1 cellular context compared by ENCODE assay signal in the genomic region with DNA sequence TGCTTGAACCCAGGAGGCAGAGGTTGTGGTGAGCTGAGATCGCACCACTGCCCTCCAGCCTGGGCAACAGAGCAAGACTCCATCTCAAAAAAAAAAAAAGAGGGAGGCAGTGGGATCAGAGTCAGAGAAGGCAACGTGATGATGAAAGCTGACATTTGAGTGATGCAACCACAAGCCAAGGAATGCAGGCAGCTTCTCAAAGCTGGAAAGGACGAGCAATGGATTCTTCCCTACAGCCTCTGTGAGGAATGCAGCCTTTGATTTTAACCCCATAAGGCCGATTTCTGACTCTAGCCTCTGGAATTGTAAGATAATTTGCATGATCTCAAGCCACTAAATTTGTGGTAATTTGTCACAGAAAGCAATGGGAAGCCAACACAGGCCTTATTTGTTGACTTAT.
TF ChIP-seq lines count a peak whose summit lies in the region.

No MANE protein-coding gene starts in this region.

TF ChIP-seq in endothelial cell of umbilical vein, 7 proteins besides CTCF, POLR2A, EP300 and RAD21 (continued from another document):
- TF ChIP-seq, protein P1, sequence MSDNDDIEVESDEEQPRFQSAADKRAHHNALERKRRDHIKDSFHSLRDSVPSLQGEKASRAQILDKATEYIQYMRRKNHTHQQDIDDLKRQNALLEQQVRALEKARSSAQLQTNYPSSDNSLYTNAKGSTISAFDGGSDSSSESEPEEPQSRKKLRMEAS (IDR thresholded peaks at IDR 0.05; ENCODE audit: insufficient read depth, insufficient read length) = no peak
- TF ChIP-seq EZH2 (IDR thresholded peaks at IDR 0.05; ENCODE audit: borderline replicate concordance, low read depth, low read length, severe bottlenecking) (no peak), MYC (IDR thresholded peaks at IDR 0.05; ENCODE audit: low read depth, low read length) (no peak)
